2 cellular contexts compared by ENCODE assay signal in the genomic region with DNA sequence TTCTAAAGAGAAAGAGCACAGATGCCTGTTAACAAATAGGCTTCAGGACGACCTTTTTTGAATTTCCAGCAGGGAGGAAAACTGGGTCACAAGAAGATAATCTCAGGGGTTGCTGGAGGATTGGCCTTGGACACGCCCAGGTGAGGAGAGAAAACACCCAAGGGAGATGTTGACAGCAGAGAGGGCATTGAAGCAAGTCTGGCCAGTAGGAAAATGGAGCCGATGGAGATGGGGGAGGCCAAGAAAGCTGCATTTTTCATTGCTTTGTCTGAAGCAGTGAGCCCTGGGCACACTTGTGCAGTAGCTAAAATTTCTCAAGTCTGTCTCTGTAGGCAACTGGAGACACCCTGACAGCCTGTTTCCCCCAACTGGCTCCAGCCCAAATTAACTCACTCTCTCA.
TF ChIP-seq lines count a peak whose summit lies in the region.

No MANE protein-coding gene starts in this region.

TF ChIP-seq in HepG2, 621 proteins besides CTCF, POLR2A, EP300 and RAD21 (continued from another document and continues in another):
- TF ChIP-seq FOXP4 (CRISPR knock-in tag; IDR thresholded peaks at IDR 0.05): no peak
- TF ChIP-seq MIER3 (CRISPR knock-in tag; IDR thresholded peaks at IDR 0.05; ENCODE audit: borderline replicate concordance): no peak
- TF ChIP-seq MXD4 (CRISPR knock-in tag; IDR thresholded peaks at IDR 0.05): no peak
- no peak for TF ChIP-seq ZNF460 (CRISPR knock-in tag; IDR thresholded peaks at IDR 0.05; ENCODE audit: borderline replicate concordance)
- no peak for TF ChIP-seq PAF1 (CRISPR knock-in tag; IDR thresholded peaks at IDR 0.05)
- TF ChIP-seq, protein P1, sequence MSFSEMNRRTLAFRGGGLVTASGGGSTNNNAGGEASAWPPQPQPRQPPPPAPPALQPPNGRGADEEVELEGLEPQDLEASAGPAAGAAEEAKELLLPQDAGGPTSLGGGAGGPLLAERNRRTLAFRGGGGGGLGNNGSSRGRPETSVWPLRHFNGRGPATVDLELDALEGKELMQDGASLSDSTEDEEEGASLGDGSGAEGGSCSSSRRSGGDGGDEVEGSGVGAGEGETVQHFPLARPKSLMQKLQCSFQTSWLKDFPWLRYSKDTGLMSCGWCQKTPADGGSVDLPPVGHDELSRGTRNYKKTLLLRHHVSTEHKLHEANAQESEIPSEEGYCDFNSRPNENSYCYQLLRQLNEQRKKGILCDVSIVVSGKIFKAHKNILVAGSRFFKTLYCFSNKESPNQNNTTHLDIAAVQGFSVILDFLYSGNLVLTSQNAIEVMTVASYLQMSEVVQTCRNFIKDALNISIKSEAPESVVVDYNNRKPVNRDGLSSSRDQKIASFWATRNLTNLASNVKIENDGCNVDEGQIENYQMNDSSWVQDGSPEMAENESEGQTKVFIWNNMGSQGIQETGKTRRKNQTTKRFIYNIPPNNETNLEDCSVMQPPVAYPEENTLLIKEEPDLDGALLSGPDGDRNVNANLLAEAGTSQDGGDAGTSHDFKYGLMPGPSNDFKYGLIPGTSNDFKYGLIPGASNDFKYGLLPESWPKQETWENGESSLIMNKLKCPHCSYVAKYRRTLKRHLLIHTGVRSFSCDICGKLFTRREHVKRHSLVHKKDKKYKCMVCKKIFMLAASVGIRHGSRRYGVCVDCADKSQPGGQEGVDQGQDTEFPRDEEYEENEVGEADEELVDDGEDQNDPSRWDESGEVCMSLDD (CRISPR knock-in tag; IDR thresholded peaks at IDR 0.05; ENCODE audit: borderline replicate concordance): no peak
- TF ChIP-seq KDM6A (CRISPR knock-in tag; IDR thresholded peaks at IDR 0.05; ENCODE audit: low read depth): no peak
- no peak for TF ChIP-seq PAXIP1 (CRISPR knock-in tag; conservative IDR thresholded peaks at IDR 0.05)
- no peak for TF ChIP-seq ZNF484 (CRISPR knock-in tag; IDR thresholded peaks at IDR 0.05; ENCODE audit: borderline replicate concordance, low read depth)
- no peak for TF ChIP-seq TP53 (CRISPR knock-in tag; conservative IDR thresholded peaks at IDR 0.05)

TF ChIP-seq in SK-N-SH treated with all-trans-retinoic acid at 6 μM for 48 hours, 23 proteins besides CTCF, POLR2A, EP300 and RAD21 (continued from another document):
- TF ChIP-seq PATZ1 (CRISPR knock-in tag; IDR thresholded peaks at IDR 0.05; ENCODE audit: borderline replicate concordance) (no peak), ARNTL (CRISPR knock-in tag; IDR thresholded peaks at IDR 0.05; ENCODE audit: borderline replicate concordance, low read depth) (no peak), ZFP3 (CRISPR knock-in tag; IDR thresholded peaks at IDR 0.05) (no peak), ZNF70 (CRISPR knock-in tag; IDR thresholded peaks at IDR 0.05) (no peak), TOX (CRISPR knock-in tag; IDR thresholded peaks at IDR 0.05; ENCODE audit: borderline replicate concordance) (no peak), OSR1 (CRISPR knock-in tag; IDR thresholded peaks at IDR 0.05) (no peak), ZFP30 (CRISPR knock-in tag; IDR thresholded peaks at IDR 0.05) (no peak), RARB (CRISPR knock-in tag; IDR thresholded peaks at IDR 0.05) (no peak), CREB5 (CRISPR knock-in tag; IDR thresholded peaks at IDR 0.05; ENCODE audit: low read depth) (no peak)
- TF ChIP-seq, protein P2, sequence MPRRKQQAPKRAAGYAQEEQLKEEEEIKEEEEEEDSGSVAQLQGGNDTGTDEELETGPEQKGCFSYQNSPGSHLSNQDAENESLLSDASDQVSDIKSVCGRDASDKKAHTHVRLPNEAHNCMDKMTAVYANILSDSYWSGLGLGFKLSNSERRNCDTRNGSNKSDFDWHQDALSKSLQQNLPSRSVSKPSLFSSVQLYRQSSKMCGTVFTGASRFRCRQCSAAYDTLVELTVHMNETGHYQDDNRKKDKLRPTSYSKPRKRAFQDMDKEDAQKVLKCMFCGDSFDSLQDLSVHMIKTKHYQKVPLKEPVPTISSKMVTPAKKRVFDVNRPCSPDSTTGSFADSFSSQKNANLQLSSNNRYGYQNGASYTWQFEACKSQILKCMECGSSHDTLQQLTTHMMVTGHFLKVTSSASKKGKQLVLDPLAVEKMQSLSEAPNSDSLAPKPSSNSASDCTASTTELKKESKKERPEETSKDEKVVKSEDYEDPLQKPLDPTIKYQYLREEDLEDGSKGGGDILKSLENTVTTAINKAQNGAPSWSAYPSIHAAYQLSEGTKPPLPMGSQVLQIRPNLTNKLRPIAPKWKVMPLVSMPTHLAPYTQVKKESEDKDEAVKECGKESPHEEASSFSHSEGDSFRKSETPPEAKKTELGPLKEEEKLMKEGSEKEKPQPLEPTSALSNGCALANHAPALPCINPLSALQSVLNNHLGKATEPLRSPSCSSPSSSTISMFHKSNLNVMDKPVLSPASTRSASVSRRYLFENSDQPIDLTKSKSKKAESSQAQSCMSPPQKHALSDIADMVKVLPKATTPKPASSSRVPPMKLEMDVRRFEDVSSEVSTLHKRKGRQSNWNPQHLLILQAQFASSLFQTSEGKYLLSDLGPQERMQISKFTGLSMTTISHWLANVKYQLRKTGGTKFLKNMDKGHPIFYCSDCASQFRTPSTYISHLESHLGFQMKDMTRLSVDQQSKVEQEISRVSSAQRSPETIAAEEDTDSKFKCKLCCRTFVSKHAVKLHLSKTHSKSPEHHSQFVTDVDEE (CRISPR knock-in tag; IDR thresholded peaks at IDR 0.05): no peak
